9 cellular contexts compared by ENCODE assay signal in genomic region chr11:78560826-78561484, GRCh38. TPM values are rescaled to one million over a fixed set of nuclear protein-coding genes. Genes with fewer than 3 reads are reported as not detected.
DNase-seq lines count a peak whose midpoint lies in the region; ATAC-seq, FAIRE-seq and TF ChIP-seq lines count a peak whose summit lies in the region.
"Had no signal": no experiment of that assay in that cellular context is flagged by ENCODE, and none has a peak within 500 bp of the region (broad histone marks: within the 10 kb centered on the region; RNA-seq: fewer than 3 reads in every experiment).

No MANE protein-coding gene starts in this region.

- peaks cover 25% of the 10 kb centered on the region for H3K4me1 ChIP-seq in astrocyte (ENCODE audit: insufficient read depth, low read length)

- TF ChIP-seq CTCF in HL-60 (IDR thresholded peaks at IDR 0.05; ENCODE audit: insufficient read depth, low read length) (no peak), astrocyte (IDR thresholded peaks at IDR 0.05; ENCODE audit: insufficient read depth, low read depth, low read length) (no peak)

- no peaks in the 10 kb centered on the region for H3K9me3 Mint-ChIP-seq in astrocyte (ENCODE audit: unreplicated experiment)
- H3K9me3 Mint-ChIP-seq: central memory CD8-positive, alpha-beta T cell had no signal

- FAIRE-seq in astrocyte (lab: Jason Lieb, UNC): no peak

- no peaks in the 10 kb centered on the region for H3K27me3 ChIP-seq in HL-60 (ENCODE audit: insufficient read depth, poor library complexity, severe bottlenecking)
- no peaks in the 10 kb centered on the region for H3K27me3 ChIP-seq in astrocyte (ENCODE audit: insufficient read depth, low read length)

- H3K79me2 ChIP-seq in astrocyte (ENCODE audit: insufficient read depth, low read length): peaks cover 18% of the 10 kb centered on the region

- H3K9me3 ChIP-seq in astrocyte (ENCODE audit: insufficient read depth, low read depth, low read length): no peaks in the 10 kb centered on the region

- peak overlapping the region; percentile 55 for H2AFZ ChIP-seq in astrocyte (ENCODE audit: low read depth, low read length)

- peaks cover 16% of the 10 kb centered on the region for H3K4me1 Mint-ChIP-seq in astrocyte (ENCODE audit: low read depth, unreplicated experiment)

- no peaks in the 10 kb centered on the region for H3K27me3 Mint-ChIP-seq in astrocyte (ENCODE audit: low read depth, unreplicated experiment)
- H3K27me3 Mint-ChIP-seq: central memory CD8-positive, alpha-beta T cell had no signal

- H3K4me3 Mint-ChIP-seq in astrocyte (ENCODE audit: unreplicated experiment): no peak overlapping the region
- H3K4me3 Mint-ChIP-seq: central memory CD8-positive, alpha-beta T cell had no signal

- no peak for ATAC-seq in HG02759 (IDR thresholded peaks at IDR 0.05; ENCODE audit: unreplicated experiment)

- DNase-seq in A172 (ENCODE audit: low spot score) (peak; percentile 42), HL-60 (ENCODE audit: low read depth in 1 of 2, low spot score in 1 of 2) (peak; percentile 28 to 43), astrocyte (ENCODE audit: low read depth) (no peak), lung microvascular endothelial cell (ENCODE audit: low read depth in 2 of 2) (peak; percentile 77 to 84), occipital lobe (lab: John Stamatoyannopoulos, UW) (no peak), pons (ENCODE audit: low spot score) (no peak), NCI-H1092 treated with DMSO at 0.1 percent for 48 hours (lab: John Stamatoyannopoulos, UW) (no peak)

- H3K9ac ChIP-seq in astrocyte (ENCODE audit: low read length): peak overlapping the region; percentile 59

- no peaks in the 10 kb centered on the region for H4K20me1 ChIP-seq in astrocyte (ENCODE audit: insufficient read depth, low read length)

- H3K36me3 ChIP-seq in astrocyte (ENCODE audit: insufficient read depth, low read length): peaks cover 15% of the 10 kb centered on the region

- peaks cover 6% of the 10 kb centered on the region for H3K36me3 Mint-ChIP-seq in astrocyte (ENCODE audit: low read depth, unreplicated experiment)

- peak overlapping the region; percentile 73 for H3K4me2 ChIP-seq in astrocyte (ENCODE audit: low read length)

- H3K27ac ChIP-seq in HL-60 (replicated peaks): peak overlapping the region; percentile 52
- H3K27ac ChIP-seq in astrocyte (ENCODE audit: low read depth, low read length): peak overlapping the region; percentile 21

- no peak overlapping the region for H3K4me3 ChIP-seq in HL-60 (replicated peaks; ENCODE audit: insufficient read depth, low read length)
- H3K4me3 ChIP-seq in astrocyte (ENCODE audit: insufficient read depth, low read depth, low read length): no peak overlapping the region

- H3K27ac Mint-ChIP-seq in astrocyte (ENCODE audit: unreplicated experiment): no peak overlapping the region

RNA-seq across cellular contexts. Expression of gene NARS2, which starts 13.7 kb away (rescaled TPM):
- total RNA-seq in A172 (2014; rRNA removed; shearing (Covaris generic)): 48.5 and 49.6 TPM in 2 replicates
- total RNA-seq in astrocyte: 10.1 and 10.2 TPM in 2 replicates
- 8.5 and 11.1 TPM in 2 replicates for total RNA-seq in lung microvascular endothelial cell
- total RNA-seq in occipital lobe: 33.4 TPM

Comparison
In these comparisons a context has a peak if more than half of its experiments do, and no peak if none do; other contexts are left out.
1. DNase-seq: peak in A172 (single experiment), HL-60 (2 of 2) and lung microvascular endothelial cell (2 of 2); none in astrocyte (single experiment), occipital lobe (single experiment), pons (single experiment) and NCI-H1092 treated with DMSO at 0.1 percent for 48 hours (single experiment).